In the genomic region with DNA sequence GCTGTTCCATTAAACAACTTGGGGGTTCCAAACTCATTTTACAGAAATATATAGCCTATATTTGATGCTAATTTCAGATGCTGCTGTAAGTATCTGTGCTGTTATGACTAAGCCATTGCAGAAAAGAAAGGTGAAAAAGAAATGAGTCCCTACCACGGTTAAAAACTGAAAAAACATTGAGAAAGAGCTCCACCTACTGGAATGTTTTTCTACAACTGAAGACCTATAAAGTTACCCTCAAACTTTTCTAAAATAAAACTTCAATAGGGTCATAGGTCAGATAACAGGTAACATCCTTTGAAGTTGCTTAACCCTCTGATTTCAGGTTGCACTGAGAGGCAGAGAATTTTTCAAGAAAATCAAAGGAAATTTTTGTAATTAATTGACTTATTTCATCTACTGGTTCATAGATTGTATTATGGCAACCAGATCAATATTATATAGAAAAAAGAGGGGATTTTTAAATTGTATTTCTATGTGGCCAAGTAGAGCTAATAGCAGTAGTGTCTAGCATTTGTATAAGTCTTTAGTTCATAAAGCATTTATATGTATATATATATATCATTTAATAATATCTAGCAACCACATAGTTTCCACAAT, we compare ENCODE assay signal across 8 cellular contexts.
A peak's percentile ranks its signal among the peaks of the same experiment; 100 is the strongest.
DNase-seq lines count a peak whose midpoint lies in the region; ATAC-seq and TF ChIP-seq lines count a peak whose summit lies in the region.

No MANE protein-coding gene starts in this region.

- no peak overlapping the region for H3K4me3 Mint-ChIP-seq in glutamatergic neuron (ENCODE audit: unreplicated experiment)

- H3K27me3 Mint-ChIP-seq in glutamatergic neuron (ENCODE audit: unreplicated experiment) = peaks cover 2% of the 10 kb centered on the region

- no peak overlapping the region for H3K27ac Mint-ChIP-seq in glutamatergic neuron (ENCODE audit: unreplicated experiment)

- no peaks in the 10 kb centered on the region for H3K36me3 Mint-ChIP-seq in glutamatergic neuron (ENCODE audit: unreplicated experiment)

- peak; percentile 3 for DNase-seq in A172 (ENCODE audit: low spot score)
- peak; percentile 39 for DNase-seq in OCI-M1 (lab: John Stamatoyannopoulos, UW)
- no peak for DNase-seq in glutamatergic neuron
- DNase-seq in occipital lobe (lab: John Stamatoyannopoulos, UW) = no peak
- DNase-seq in AG08395 (ENCODE audit: low spot score) = no peak

- H3K9me3 Mint-ChIP-seq in glutamatergic neuron (ENCODE audit: unreplicated experiment) = no peaks in the 10 kb centered on the region

- ATAC-seq in GM18498 (IDR thresholded peaks at IDR 0.05; ENCODE audit: unreplicated experiment) (peak; percentile 58), HG03378 (IDR thresholded peaks at IDR 0.05; ENCODE audit: unreplicated experiment) (peak; percentile 81), HG03045 (IDR thresholded peaks at IDR 0.05; ENCODE audit: unreplicated experiment) (no peak)

- H3K4me1 Mint-ChIP-seq in glutamatergic neuron (ENCODE audit: low read depth, unreplicated experiment) = no peaks in the 10 kb centered on the region

- TF ChIP-seq CTCF in glutamatergic neuron (IDR thresholded peaks at IDR 0.05; ENCODE audit: partially characterized antibody, unreplicated experiment) = peak; percentile 65

Comparison
In these comparisons a context has a peak if more than half of its experiments do, and no peak if none do; other contexts are left out.
1. DNase-seq: peak in A172 (single experiment) and OCI-M1 (single experiment); none in glutamatergic neuron (single experiment), occipital lobe (single experiment) and AG08395 (single experiment).